ENCODE assay signal across 5 cellular contexts in genomic region chr21:9010121-9010795, GRCh38.
DNase-seq lines count a peak whose midpoint lies in the region; TF ChIP-seq lines count a peak whose summit lies in the region.
"Not testable (repeated sequence)": the region's sequence is repeated elsewhere in the genome, so short reads cannot be mapped to it uniquely, and the experiment has no call there.

No MANE protein-coding gene starts in this region.

- peaks cover 76% of the 10 kb centered on the region for H3K36me3 Mint-ChIP-seq in Calu3 (ENCODE audit: insufficient read depth, unreplicated experiment)

- H3K79me2 ChIP-seq in Karpas-422 (ENCODE audit: low read length): not testable (repeated sequence)

- not testable (repeated sequence) for TF ChIP-seq CTCF in Calu3 (IDR thresholded peaks at IDR 0.05; ENCODE audit: unreplicated experiment)

- H3K27ac ChIP-seq in Karpas-422 (ENCODE audit: low read length): not testable (repeated sequence)

- not testable (repeated sequence) for H3K4me3 ChIP-seq in Karpas-422 (ENCODE audit: low read length)

- peaks cover 53% of the 10 kb centered on the region for H3K9me3 ChIP-seq in Karpas-422 (ENCODE audit: low read length)

- not testable (repeated sequence) for DNase-seq in Calu3
- DNase-seq in Karpas-422 (peak; percentile 39), SW480 (ENCODE audit: low spot score) (peak; percentile 56), epidermal melanocyte (ENCODE audit: insufficient read length, low spot score) (peak; percentile 15), medulla oblongata (ENCODE audit: extremely low spot score) (peak; percentile 1)

- H4K20me1 ChIP-seq in Karpas-422 (ENCODE audit: insufficient read depth, low read depth, low read length): not testable (repeated sequence)

- intact Hi-C loops in Calu3 (cut with micrococcal nuclease; ENCODE audit: unreplicated experiment): not testable (repeated sequence)

- H3K27ac Mint-ChIP-seq in Calu3 (ENCODE audit: unreplicated experiment): peak overlapping the region; percentile 6

- not testable (repeated sequence) for H3K9me2 ChIP-seq in Karpas-422 (replicated peaks; ENCODE audit: insufficient read depth, low read length)

- H3K27me3 ChIP-seq in Karpas-422 (ENCODE audit: low read length): not testable (repeated sequence)

- not testable (repeated sequence) for H3K36me3 ChIP-seq in Karpas-422 (ENCODE audit: insufficient read depth, low read length)

- H3K9me3 Mint-ChIP-seq in Calu3 (ENCODE audit: low read depth, unreplicated experiment): not testable (repeated sequence)

- not testable (repeated sequence) for BruUV-seq in Calu3 (replicated peaks; lab: Mats Ljungman, UMichigan)

- H3K4me2 ChIP-seq in Karpas-422 (ENCODE audit: low read depth, low read length, poor library complexity, severe bottlenecking): not testable (repeated sequence)

- H3K4me3 Mint-ChIP-seq in Calu3 (ENCODE audit: low read depth, unreplicated experiment): not testable (repeated sequence)

- peaks cover 100% of the 10 kb centered on the region for H3K27me3 Mint-ChIP-seq in Calu3 (ENCODE audit: unreplicated experiment)

- not testable (repeated sequence) for H3K9ac ChIP-seq in Karpas-422 (ENCODE audit: low read length)

- H3K4me1 ChIP-seq in Karpas-422 (ENCODE audit: low read length): not testable (repeated sequence)

- H2AFZ ChIP-seq in Karpas-422 (ENCODE audit: low read length): not testable (repeated sequence)

- CTCF ChIA-PET in Calu3 (lab: Charles Lee): not testable (repeated sequence)

- not testable (repeated sequence) for H3K4me1 Mint-ChIP-seq in Calu3 (ENCODE audit: low read depth, unreplicated experiment)
